11 cellular contexts compared by ENCODE assay signal in the genomic region with DNA sequence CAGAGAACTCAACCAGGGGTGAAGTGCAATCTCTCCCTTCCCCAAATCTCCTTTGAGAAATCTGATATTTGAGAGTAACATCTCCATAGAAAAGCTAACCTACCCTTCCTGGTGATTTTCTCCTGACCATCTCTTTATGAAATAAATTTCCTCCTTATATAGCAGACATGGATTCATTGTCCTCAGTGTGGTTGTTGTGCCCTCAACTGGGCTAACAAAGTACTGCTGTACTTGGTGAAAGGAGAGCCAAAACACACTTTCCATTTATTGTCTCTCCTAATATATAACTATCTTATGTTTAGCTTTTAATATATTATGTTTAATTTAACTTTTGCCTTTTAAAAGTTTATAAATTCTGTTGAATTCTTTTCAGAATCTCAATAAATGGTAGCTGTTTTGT.
DNase-seq lines count a peak whose midpoint lies in the region; ATAC-seq and TF ChIP-seq lines count a peak whose summit lies in the region.
"Had no signal": no experiment of that assay in that cellular context is flagged by ENCODE, and none has a peak within 500 bp of the region (broad histone marks: within the 10 kb centered on the region; RNA-seq: fewer than 3 reads in every experiment).

No MANE protein-coding gene starts in this region.

- H4K20me1 ChIP-seq in MM.1S (ENCODE audit: insufficient read depth, low read length), result no peaks in the 10 kb centered on the region

- no peak overlapping the region for H3K27ac Mint-ChIP-seq in progenitor cell of endocrine pancreas
- H3K27ac Mint-ChIP-seq in activated naive CD8-positive, alpha-beta T cell treated with anti-CD3 and anti-CD28 coated beads for 36 hours, result no peak overlapping the region

- H3K27me3 ChIP-seq in MM.1S (replicated peaks; ENCODE audit: insufficient read depth, low read length), result no peaks in the 10 kb centered on the region
- H3K27me3 ChIP-seq: thyroid gland had no signal

- H3K4me3 Mint-ChIP-seq in progenitor cell of endocrine pancreas (ENCODE audit: low read depth), result no peak overlapping the region
- H3K4me3 Mint-ChIP-seq in activated naive CD8-positive, alpha-beta T cell treated with anti-CD3 and anti-CD28 coated beads for 36 hours, result no peak overlapping the region

- no peak overlapping the region for H2AFZ ChIP-seq in MM.1S (ENCODE audit: low read length)

- H3F3A ChIP-seq in MM.1S (ENCODE audit: insufficient read depth, low read length), result no peaks in the 10 kb centered on the region

- ATAC-seq in GM21526 (IDR thresholded peaks at IDR 0.05; ENCODE audit: low FRiP score, unreplicated experiment) (no peak), HG03196 (IDR thresholded peaks at IDR 0.05; ENCODE audit: unreplicated experiment) (no peak)
- ATAC-seq: Panc1 had no signal

- peak; percentile 33; the same call in 1 of the 2 replicates for TF ChIP-seq CTCF in MM.1S (IDR thresholded peaks at IDR 0.05; ENCODE audit: low read length)
- TF ChIP-seq CTCF in choroid plexus epithelial cell (conservative IDR thresholded peaks at IDR 0.05; ENCODE audit: low read depth, low read length), result peak; percentile 64
- TF ChIP-seq CTCF in progenitor cell of endocrine pancreas (IDR thresholded peaks at IDR 0.05; ENCODE audit: unreplicated experiment), result peak; percentile 73

- H3K4me1 ChIP-seq in MM.1S (ENCODE audit: low read length), result no peaks in the 10 kb centered on the region
- H3K4me1 ChIP-seq: thyroid gland had no signal

- H3K4me2 ChIP-seq in MM.1S (ENCODE audit: low read depth, low read length), result no peak overlapping the region

- H3K79me2 ChIP-seq in MM.1S (ENCODE audit: low read length), result no peaks in the 10 kb centered on the region

- H3K36me3 Mint-ChIP-seq in progenitor cell of endocrine pancreas (ENCODE audit: insufficient read depth), result no peaks in the 10 kb centered on the region
- no peaks in the 10 kb centered on the region for H3K36me3 Mint-ChIP-seq in activated naive CD8-positive, alpha-beta T cell treated with anti-CD3 and anti-CD28 coated beads for 36 hours

- no peaks in the 10 kb centered on the region for H3K36me3 ChIP-seq in MM.1S (replicated peaks; ENCODE audit: insufficient read depth, low read length)
- H3K36me3 ChIP-seq: thyroid gland had no signal

- no peaks in the 10 kb centered on the region for H3K9me2 ChIP-seq in MM.1S (replicated peaks; ENCODE audit: insufficient read depth, low read length)

- H3K9ac ChIP-seq in MM.1S (ENCODE audit: low read length), result no peak overlapping the region

- no peak overlapping the region for H3K27ac ChIP-seq in MM.1S (ENCODE audit: low read length)
- H3K27ac ChIP-seq: thyroid gland had no signal

- no peaks in the 10 kb centered on the region for H3K9me3 ChIP-seq in MM.1S (replicated peaks; ENCODE audit: insufficient read depth, low read length)
- H3K9me3 ChIP-seq: thyroid gland had no signal

- H3K9me3 Mint-ChIP-seq in progenitor cell of endocrine pancreas (ENCODE audit: low read depth), result peaks cover 16% of the 10 kb centered on the region
- peaks cover 13% of the 10 kb centered on the region for H3K9me3 Mint-ChIP-seq in activated naive CD8-positive, alpha-beta T cell treated with anti-CD3 and anti-CD28 coated beads for 36 hours

- peak; percentile 15 for DNase-seq in NCI-H2196 (lab: John Stamatoyannopoulos, UW; ENCODE audit: unreplicated experiment)
- no peak for DNase-seq in NCI-H2196 treated with DMSO at 0.1 percent for 48 hours (lab: John Stamatoyannopoulos, UW; ENCODE audit: unreplicated experiment)
- peak; percentile 25 for DNase-seq in MM.1S
- DNase-seq in choroid plexus epithelial cell (ENCODE audit: low read depth), result peak; percentile 61
- no peak for DNase-seq in progenitor cell of endocrine pancreas (ENCODE audit: low spot score, unreplicated experiment)
- DNase-seq in activated naive CD8-positive, alpha-beta T cell treated with anti-CD3 and anti-CD28 coated beads for 36 hours, result no peak
- DNase-seq: foreskin melanocyte, thyroid gland had no signal

- H3K4me3 ChIP-seq in MM.1S (ENCODE audit: low read length) (no peak overlapping the region), choroid plexus epithelial cell (ENCODE audit: low read depth, low read length) (no peak overlapping the region)
- H3K4me3 ChIP-seq: thyroid gland had no signal

- peaks cover 8% of the 10 kb centered on the region for H3K4me1 Mint-ChIP-seq in progenitor cell of endocrine pancreas (ENCODE audit: low read depth)
- no peaks in the 10 kb centered on the region for H3K4me1 Mint-ChIP-seq in activated naive CD8-positive, alpha-beta T cell treated with anti-CD3 and anti-CD28 coated beads for 36 hours

- no peaks in the 10 kb centered on the region for H3K27me3 Mint-ChIP-seq in progenitor cell of endocrine pancreas
- no peaks in the 10 kb centered on the region for H3K27me3 Mint-ChIP-seq in activated naive CD8-positive, alpha-beta T cell treated with anti-CD3 and anti-CD28 coated beads for 36 hours

Comparison
In these comparisons a context has a peak if more than half of its experiments do, and no peak if none do; other contexts are left out.
1. DNase-seq: peak in NCI-H2196 (single experiment), MM.1S (single experiment) and choroid plexus epithelial cell (single experiment); none in NCI-H2196 treated with DMSO at 0.1 percent for 48 hours (single experiment), progenitor cell of endocrine pancreas (single experiment) and activated naive CD8-positive, alpha-beta T cell treated with anti-CD3 and anti-CD28 coated beads for 36 hours (single experiment).
2. Peak in every context shown above with its lines, with median percentiles within 50 percentile points of each other: CTCF ChIP-seq.